14 cellular contexts compared by ENCODE assay signal in genomic region chr12:54983536-54984102, GRCh38. TPM values are rescaled to one million over a fixed set of nuclear protein-coding genes. Genes with fewer than 3 reads are reported as not detected.
DNase-seq lines count a peak whose midpoint lies in the region; ATAC-seq and TF ChIP-seq lines count a peak whose summit lies in the region.
"Had no signal": no experiment of that assay in that cellular context is flagged by ENCODE, and none has a peak within 500 bp of the region (broad histone marks: within the 10 kb centered on the region; RNA-seq: fewer than 3 reads in every experiment).

No MANE protein-coding gene starts in this region.

- H3K36me3 Mint-ChIP-seq in immature natural killer cell = peaks cover 3 to 32% (median 24%) of the 10 kb centered on the region in 3 donors
- peaks cover 39 to 49% of the 10 kb centered on the region in 2 donors for H3K36me3 Mint-ChIP-seq in stimulated activated naive B cell treated with anti-CD40 and anti-IgM and Interleukin-4, amounts not matched to agents 10 μg/mL and 1 μg/mL and 100 μg/mL, for 72 hours

- no peaks in the 10 kb centered on the region for H3K9me2 ChIP-seq in Loucy (replicated peaks; ENCODE audit: low read depth, low read length)

- no peak for ATAC-seq in stimulated activated naive B cell treated with anti-CD40 and anti-IgM and Interleukin-4, amounts not matched to agents 10 μg/mL and 1 μg/mL and 100 μg/mL, for 72 hours (replicated peaks)
- ATAC-seq in HG03135 (IDR thresholded peaks at IDR 0.05; ENCODE audit: unreplicated experiment) (no peak), body of pancreas (no peak)

- WGBS in body of pancreas, 2 donors = 57 to 59% methylated on average over 2 of the region's 2 CpGs

- no peaks in the 10 kb centered on the region for H3K9me3 Mint-ChIP-seq in immature natural killer cell
- H3K9me3 Mint-ChIP-seq in stimulated activated naive B cell treated with anti-CD40 and anti-IgM and Interleukin-4, amounts not matched to agents 10 μg/mL and 1 μg/mL and 100 μg/mL, for 72 hours = no peaks in the 10 kb centered on the region
- H3K9me3 Mint-ChIP-seq: neural crest cell had no signal

- peaks cover 4% of the 10 kb centered on the region for H3F3A ChIP-seq in Loucy (ENCODE audit: low read depth)

- peak overlapping the region; percentile 82 to 96 (median 90) for H3K4me3 Mint-ChIP-seq in immature natural killer cell
- peak overlapping the region; percentile 87 to 89 for H3K4me3 Mint-ChIP-seq in stimulated activated naive B cell treated with anti-CD40 and anti-IgM and Interleukin-4, amounts not matched to agents 10 μg/mL and 1 μg/mL and 100 μg/mL, for 72 hours
- H3K4me3 Mint-ChIP-seq: neural crest cell had no signal

- H2AFZ ChIP-seq in Loucy (ENCODE audit: low read length) = no peak overlapping the region

- peaks cover 71% of the 10 kb centered on the region for H3K4me1 ChIP-seq in Loucy (ENCODE audit: insufficient read depth, low read length, poor library complexity, severe bottlenecking)
- no peaks in the 10 kb centered on the region for H3K4me1 ChIP-seq in body of pancreas

- TF ChIP-seq POLR2A in body of pancreas (IDR thresholded peaks at IDR 0.05) = no peak

- H3K27ac ChIP-seq in body of pancreas = no peak overlapping the region

- no peaks in the 10 kb centered on the region for H3K27me3 ChIP-seq in Loucy (ENCODE audit: insufficient read depth, low read length, poor library complexity, severe bottlenecking)
- no peaks in the 10 kb centered on the region for H3K27me3 ChIP-seq in body of pancreas

- peaks cover 77% of the 10 kb centered on the region for H3K79me2 ChIP-seq in Loucy (ENCODE audit: insufficient read depth, low read length)

- H3K4me1 Mint-ChIP-seq in immature natural killer cell = peaks cover 72 to 77% of the 10 kb centered on the region in 2 donors
- peaks cover 44 to 73% of the 10 kb centered on the region in 2 donors for H3K4me1 Mint-ChIP-seq in stimulated activated naive B cell treated with anti-CD40 and anti-IgM and Interleukin-4, amounts not matched to agents 10 μg/mL and 1 μg/mL and 100 μg/mL, for 72 hours
- H3K4me1 Mint-ChIP-seq: neural crest cell had no signal

- peak overlapping the region; percentile 85 for H3K9ac ChIP-seq in Loucy (ENCODE audit: low read depth, low read length, poor library complexity, severe bottlenecking)

- H3K4me3 ChIP-seq in Loucy (ENCODE audit: low read length, poor library complexity, severe bottlenecking) (peak overlapping the region; percentile 81), body of pancreas (no peak overlapping the region)

- intact Hi-C loops in body of pancreas (cut with DNase I) = no loop called here

- TF ChIP-seq CTCF in Loucy (conservative IDR thresholded peaks at IDR 0.05; ENCODE audit: low read length) = no peak
- no peak for TF ChIP-seq CTCF in body of pancreas (IDR thresholded peaks at IDR 0.05)

- peak overlapping the region; percentile 87 to 95 (median 94) for H3K27ac Mint-ChIP-seq in immature natural killer cell
- H3K27ac Mint-ChIP-seq in stimulated activated naive B cell treated with anti-CD40 and anti-IgM and Interleukin-4, amounts not matched to agents 10 μg/mL and 1 μg/mL and 100 μg/mL, for 72 hours = peak overlapping the region; percentile 93

- H3K4me2 ChIP-seq in Loucy (ENCODE audit: low read depth, low read length, poor library complexity, severe bottlenecking) = peak overlapping the region; percentile 88

- H3K36me3 ChIP-seq in Loucy (ENCODE audit: insufficient read depth, low read length) (no peaks in the 10 kb centered on the region), body of pancreas (replicated peaks in 1 of 2; ENCODE audit: insufficient read depth in 1 of 2, low read depth in 2 of 2) (no peaks in the 10 kb centered on the region)

- H3K9me3 ChIP-seq in Loucy (ENCODE audit: insufficient read depth, low read depth, low read length) = no peaks in the 10 kb centered on the region
- no peaks in the 10 kb centered on the region for H3K9me3 ChIP-seq in body of pancreas

- peak; percentile 52 for DNase-seq in activated CD8-positive, alpha-beta memory T cell treated with anti-CD3 and anti-CD28 coated beads, Interleukin-2, amount 50 U/mL, for 4 hours
- no peak for DNase-seq in immature natural killer cell
- no peak for DNase-seq in stimulated activated naive B cell treated with anti-CD40 and anti-IgM and Interleukin-4, amounts not matched to agents 10 μg/mL and 1 μg/mL and 100 μg/mL, for 72 hours
- no peak for DNase-seq in AG08395 (ENCODE audit: low spot score)
- DNase-seq in body of pancreas = no peak
- no peak for DNase-seq in CD1c-positive myeloid dendritic cell (ENCODE audit: extremely low spot score)
- DNase-seq: DMS79, NCI-H187 treated with DMSO at 0.1 percent for 48 hours had no signal

- no peaks in the 10 kb centered on the region for H4K20me1 ChIP-seq in Loucy (ENCODE audit: insufficient read depth, low read length, poor library complexity, severe bottlenecking)

- peaks cover 3 to 5% (median 3%) of the 10 kb centered on the region in 3 donors for H3K27me3 Mint-ChIP-seq in immature natural killer cell (ENCODE audit: low read depth in 3 of 3)
- no peaks in the 10 kb centered on the region for H3K27me3 Mint-ChIP-seq in stimulated activated naive B cell treated with anti-CD40 and anti-IgM and Interleukin-4, amounts not matched to agents 10 μg/mL and 1 μg/mL and 100 μg/mL, for 72 hours

RNA-seq across cellular contexts. Expression of gene TESPA1, which starts 0.9 kb away (rescaled TPM):
- polyA plus RNA-seq in immature natural killer cell = 10 to 100 TPM; 29.5 to 65.7 (median 33.1) TPM
- total RNA-seq in body of pancreas = not detected
- total RNA-seq: neural crest cell had no signal

RNA-seq across cellular contexts. Expression of gene NEUROD4, which starts 36.2 kb away (rescaled TPM):
- not detected for polyA plus RNA-seq in immature natural killer cell
- not detected for total RNA-seq in body of pancreas
- total RNA-seq: HT1080, RPMI7951, ureter had no signal
